ENCODE assay signal across 13 cellular contexts in the genomic region with DNA sequence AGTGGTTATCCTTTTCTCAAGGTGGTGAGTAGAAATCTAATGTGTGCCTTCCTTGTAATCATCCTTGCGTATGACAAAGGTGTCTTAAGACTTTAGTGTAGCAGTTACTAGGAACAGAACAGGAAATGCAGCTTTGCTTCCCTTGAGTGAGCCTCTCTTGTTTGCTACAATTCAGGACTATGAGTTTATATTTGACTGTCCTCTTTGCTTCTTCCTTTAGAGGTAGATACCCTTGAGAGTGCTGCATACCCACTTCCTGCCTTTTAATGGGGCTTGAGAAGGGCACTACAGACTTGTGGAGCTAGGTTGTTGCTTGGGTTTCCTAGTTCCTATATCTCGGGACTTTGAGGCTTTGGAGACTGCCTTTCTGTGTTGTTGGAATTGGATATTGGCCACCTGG. TPM values are rescaled to one million over a fixed set of nuclear protein-coding genes. Genes with fewer than 3 reads are reported as not detected.
DNase-seq lines count a peak whose midpoint lies in the region; ATAC-seq and TF ChIP-seq lines count a peak whose summit lies in the region.
"Had no signal": no experiment of that assay in that cellular context is flagged by ENCODE, and none has a peak within 500 bp of the region (broad histone marks: within the 10 kb centered on the region; RNA-seq: fewer than 3 reads in every experiment).

No MANE protein-coding gene starts in this region.

- H3K36me3 Mint-ChIP-seq in T-helper 2 cell treated with Interferon-gamma antibody and Interleukin-4, amounts not matched to agents 5 μg/mL and 100 μg/mL, for 36 hours (ENCODE audit: low read depth), result peaks cover 38% of the 10 kb centered on the region

- no peak overlapping the region for H3K18ac ChIP-seq in trophoblast cell (ENCODE audit: low read length)

- no peaks in the 10 kb centered on the region for H3K9me3 Mint-ChIP-seq in T-helper 2 cell treated with Interferon-gamma antibody and Interleukin-4, amounts not matched to agents 5 μg/mL and 100 μg/mL, for 36 hours

- H3K27me3 ChIP-seq in trophoblast cell (ENCODE audit: insufficient read depth, low read length) (no peaks in the 10 kb centered on the region), right atrium auricular region (no peaks in the 10 kb centered on the region)

- H3K36me3 ChIP-seq in trophoblast cell (ENCODE audit: control insufficient read depth in 1 of 2, insufficient read depth in 2 of 2, low read length in 2 of 2), result peaks cover 5 to 12% of the 10 kb centered on the region in 2 experiments
- peaks cover 25% of the 10 kb centered on the region for H3K36me3 ChIP-seq in right atrium auricular region

- no CpG with 5 or more reads among the region's 2 CpGs for WGBS in trophoblast cell (ENCODE audit: extremely low coverage, insufficient coverage, insufficient read length)

- no peak overlapping the region for H2AK5ac ChIP-seq in trophoblast cell (ENCODE audit: low read length)

- no peak overlapping the region for H3K4ac ChIP-seq in trophoblast cell (ENCODE audit: low read depth, low read length)

- no peak overlapping the region for H2AFZ ChIP-seq in trophoblast cell (ENCODE audit: insufficient read depth, low read length, poor library complexity)

- TF ChIP-seq CTCF in right atrium auricular region (IDR thresholded peaks at IDR 0.05), result no peak

- no peak overlapping the region for H4K91ac ChIP-seq in trophoblast cell (ENCODE audit: low read depth, low read length)

- no peak for DNase-seq in activated CD4-positive, CD25-positive, alpha-beta regulatory T cell treated with anti-CD3 and anti-CD28 coated beads, Interleukin-2, amount 50 U/mL, for 72 hours
- peak; percentile 11 for DNase-seq in T-helper 2 cell treated with Interferon-gamma antibody and Interleukin-4, amounts not matched to agents 5 μg/mL and 100 μg/mL, for 36 hours (ENCODE audit: low spot score)
- DNase-seq in trophoblast cell, result no peak
- DNase-seq in substantia nigra (lab: John Stamatoyannopoulos, UW), result no peak
- DNase-seq in NCI-H345 (lab: John Stamatoyannopoulos, UW), result no peak
- no peak for DNase-seq in right atrium auricular region (ENCODE audit: low spot score)
- DNase-seq: activated CD4-positive, CD25-positive, alpha-beta regulatory T cell; GF-D8; right cardiac atrium had no signal

- H3K4me3 Mint-ChIP-seq in T-helper 2 cell treated with Interferon-gamma antibody and Interleukin-4, amounts not matched to agents 5 μg/mL and 100 μg/mL, for 36 hours, result peak overlapping the region; percentile 33

- H3K4me2 ChIP-seq in trophoblast cell (ENCODE audit: low read length), result no peak overlapping the region

- H3K4me3 ChIP-seq in trophoblast cell (ENCODE audit: low read depth, low read length), result no peak overlapping the region
- no peak overlapping the region for H3K4me3 ChIP-seq in right atrium auricular region

- no peak overlapping the region for H3K23ac ChIP-seq in trophoblast cell (ENCODE audit: low read length)

- H3K27ac Mint-ChIP-seq in T-helper 2 cell treated with Interferon-gamma antibody and Interleukin-4, amounts not matched to agents 5 μg/mL and 100 μg/mL, for 36 hours, result peak overlapping the region; percentile 62

- no peaks in the 10 kb centered on the region for H3K79me1 ChIP-seq in trophoblast cell (ENCODE audit: low read length)

- H3K9me3 ChIP-seq in trophoblast cell (ENCODE audit: insufficient read depth, low read depth, low read length), result no peaks in the 10 kb centered on the region
- no peaks in the 10 kb centered on the region for H3K9me3 ChIP-seq in right atrium auricular region

- H3K79me2 ChIP-seq in trophoblast cell (ENCODE audit: control insufficient read depth, insufficient read depth, low read length, poor library complexity), result no peaks in the 10 kb centered on the region

- no peaks in the 10 kb centered on the region for H3K27me3 Mint-ChIP-seq in T-helper 2 cell treated with Interferon-gamma antibody and Interleukin-4, amounts not matched to agents 5 μg/mL and 100 μg/mL, for 36 hours (ENCODE audit: low read depth)

- no peak overlapping the region for H2BK12ac ChIP-seq in trophoblast cell (ENCODE audit: low read length)

- peaks cover 0 to 2% of the 10 kb centered on the region in 2 experiments for H3K4me1 ChIP-seq in trophoblast cell (ENCODE audit: control insufficient read depth in 1 of 2, insufficient read depth in 2 of 2, low read length in 2 of 2)
- H3K4me1 ChIP-seq in right atrium auricular region, result no peaks in the 10 kb centered on the region

- H2BK120ac ChIP-seq in trophoblast cell (ENCODE audit: insufficient read depth, low read length, poor library complexity), result no peak overlapping the region

- no peak overlapping the region for H4K8ac ChIP-seq in trophoblast cell (ENCODE audit: low read depth, low read length)

- ATAC-seq in activated CD4-positive, CD25-positive, alpha-beta regulatory T cell treated with anti-CD3 and anti-CD28 coated beads, Interleukin-2, amount 50 U/mL, for 24 hours, result peak; percentile 36 to 48
- peak; percentile 70 for ATAC-seq in HG02763 (IDR thresholded peaks at IDR 0.05; ENCODE audit: unreplicated experiment)
- ATAC-seq: right cardiac atrium had no signal

- H3K27ac ChIP-seq in trophoblast cell (ENCODE audit: low read depth, low read length) (peak overlapping the region; percentile 17), substantia nigra (ENCODE audit: low read depth, low read length, poor library complexity, severe bottlenecking) (no peak overlapping the region), right atrium auricular region (no peak overlapping the region)
- H3K27ac ChIP-seq: 22Rv1 had no signal

- H3K4me1 Mint-ChIP-seq in T-helper 2 cell treated with Interferon-gamma antibody and Interleukin-4, amounts not matched to agents 5 μg/mL and 100 μg/mL, for 36 hours (ENCODE audit: low read depth), result peaks cover 29% of the 10 kb centered on the region

- no peak overlapping the region for H4K12ac ChIP-seq in trophoblast cell (ENCODE audit: low read depth, low read length)

- no peak overlapping the region for H2BK5ac ChIP-seq in trophoblast cell (ENCODE audit: low read depth, low read length, poor library complexity)

- H3K9ac ChIP-seq in trophoblast cell (ENCODE audit: low read length), result no peak overlapping the region

- H3K14ac ChIP-seq in trophoblast cell (ENCODE audit: low read length), result no peak overlapping the region

RNA-seq across cellular contexts. Expression of gene KCNJ13, which starts 3.8 kb away (rescaled TPM):
- polyA plus RNA-seq in trophoblast cell (2013), result 1.5 and 1.7 TPM in 2 replicates
- total RNA-seq in right atrium auricular region, result not detected
- total RNA-seq: fibroblast of lung, right cardiac atrium had no signal
- polyA plus RNA-seq: fibroblast of lung, right cardiac atrium had no signal
